8 cellular contexts compared by ENCODE assay signal in genomic region chr3:111668912-111669488, GRCh38. TPM values are rescaled to one million over a fixed set of nuclear protein-coding genes. Genes with fewer than 3 reads are reported as not detected.
A peak's percentile ranks its signal among the peaks of the same experiment; 100 is the strongest.
DNase-seq lines count a peak whose midpoint lies in the region; ATAC-seq, FAIRE-seq and TF ChIP-seq lines count a peak whose summit lies in the region.

No MANE protein-coding gene starts in this region.

- TF ChIP-seq CTCF in GM20000 (IDR thresholded peaks at IDR 0.05; ENCODE audit: extremely low read depth, missing control alignments): peak; percentile 62
- peak; percentile 80 for TF ChIP-seq CTCF in OCI-LY1 (IDR thresholded peaks at IDR 0.05; ENCODE audit: low read length)
- peak; percentile 62 for TF ChIP-seq CTCF in bronchial epithelial cell (IDR thresholded peaks at IDR 0.05; ENCODE audit: insufficient read depth, low read length, severe bottlenecking)
- peak; percentile 73 to 84 (median 77) for TF ChIP-seq CTCF in tibial nerve (IDR thresholded peaks at IDR 0.05)

- no peaks in the 10 kb centered on the region for H4K20me1 ChIP-seq in OCI-LY1 (ENCODE audit: insufficient read depth, low read length)

- H3F3A ChIP-seq in OCI-LY1 (ENCODE audit: insufficient read depth, low read length): 0 out of 2 replicates have a peak, but pooled peaks cover 3% of the 10 kb centered on the region

- peak; percentile 46 for DNase-seq in D341Med (ENCODE audit: low spot score)
- DNase-seq in GM20000 (ENCODE audit: low spot score): peak; percentile 36
- DNase-seq in bronchial epithelial cell (ENCODE audit: low read depth): peak; percentile 67
- DNase-seq in left colon: no peak
- no peak for DNase-seq in tibial nerve (ENCODE audit: low spot score in 2 of 2)
- no peak for DNase-seq in occipital lobe (lab: John Stamatoyannopoulos, UW)

- no peaks in the 10 kb centered on the region for H3K9me2 ChIP-seq in OCI-LY1 (ENCODE audit: low read depth, low read length)

- H3K9ac ChIP-seq in OCI-LY1 (ENCODE audit: low read length): no peak overlapping the region

- H3K36me3 ChIP-seq in OCI-LY1 (ENCODE audit: insufficient read depth, low read length) (no peaks in the 10 kb centered on the region), bronchial epithelial cell (ENCODE audit: control insufficient read depth, insufficient read depth, low read length) (no peaks in the 10 kb centered on the region), tibial nerve (no peaks in the 10 kb centered on the region)

- WGBS in tibial nerve, 2 donors: 16 to 19% methylated on average over 5 of the region's 5 CpGs

- no peak for FAIRE-seq in bronchial epithelial cell (lab: Jason Lieb, UNC)

- ATAC-seq in left colon: peak; percentile 89

- TF ChIP-seq RAD21 in Ishikawa (IDR thresholded peaks at IDR 0.05; ENCODE audit: low read depth): peak; percentile 79

- no peak overlapping the region for H3K4me3 ChIP-seq in OCI-LY1 (ENCODE audit: low read depth, low read length, poor library complexity, severe bottlenecking)
- H3K4me3 ChIP-seq in bronchial epithelial cell (ENCODE audit: low read depth, low read length): no peak overlapping the region
- no peak overlapping the region for H3K4me3 ChIP-seq in tibial nerve

- H3K4me1 ChIP-seq in OCI-LY1 (ENCODE audit: insufficient read depth, low read length, severe bottlenecking) (peaks cover 21% of the 10 kb centered on the region), tibial nerve (peaks cover 0 to 13% (median 2%) of the 10 kb centered on the region in 4 donors)

- H3K4me2 ChIP-seq in OCI-LY1 (ENCODE audit: low read length): no peak overlapping the region

- H3K27me3 ChIP-seq in OCI-LY1 (ENCODE audit: insufficient read depth, low read length) (no peaks in the 10 kb centered on the region), bronchial epithelial cell (ENCODE audit: control insufficient read depth, insufficient read depth, low read length) (no peaks in the 10 kb centered on the region), tibial nerve (no peaks in the 10 kb centered on the region)

- no peak overlapping the region for H2AFZ ChIP-seq in OCI-LY1 (ENCODE audit: low read length)

- no peaks in the 10 kb centered on the region for H3K79me2 ChIP-seq in OCI-LY1 (ENCODE audit: insufficient read depth, low read length)

- H3K27ac ChIP-seq in OCI-LY1 (ENCODE audit: low read depth, low read length, poor library complexity, severe bottlenecking) (no peak overlapping the region), tibial nerve (no peak overlapping the region)

- TF ChIP-seq EP300 in Ishikawa (IDR thresholded peaks at IDR 0.05; ENCODE audit: borderline replicate concordance) (no peak), tibial nerve (IDR thresholded peaks at IDR 0.05) (no peak)

- no peak for TF ChIP-seq POLR2A in tibial nerve (IDR thresholded peaks at IDR 0.05)

- intact Hi-C loops in left colon (cut with DNase I, micrococcal nuclease): loop anchor here in 1 of 2 donors (5.0 kb wide), 1 partner anchor 298 kb away; no protein-coding TSS in a partner anchor

- no peaks in the 10 kb centered on the region for H3K9me3 ChIP-seq in OCI-LY1 (ENCODE audit: low read length)
- no peaks in the 10 kb centered on the region for H3K9me3 ChIP-seq in tibial nerve

TF ChIP-seq in Ishikawa, 13 proteins besides CTCF, POLR2A, EP300 and RAD21:
- TF ChIP-seq REST (IDR thresholded peaks at IDR 0.05; ENCODE audit: low read depth) (no peak), TAF1 (IDR thresholded peaks at IDR 0.05; ENCODE audit: low read depth) (no peak), CEBPB (IDR thresholded peaks at IDR 0.05) (no peak)
TF ChIP-seq in Ishikawa: peak in this region for 0.

RNA-seq across cellular contexts. Expression of gene PLCXD2, which starts 5.5 kb away (rescaled TPM):
- total RNA-seq in bronchial epithelial cell (12.1 and 30.5 TPM in 2 replicates), left colon (1 to 10 TPM; 6.9 to 7.8 TPM), tibial nerve (under 1 TPM; 0.20 to 0.66 (median 0.36) TPM), occipital lobe (48.0 TPM)

Comparison
In these comparisons a context has a peak if more than half of its experiments do, and no peak if none do; other contexts are left out.
1. DNase-seq: peak in D341Med (single experiment), GM20000 (single experiment) and bronchial epithelial cell (single experiment); none in left colon (0 of 2), tibial nerve (0 of 2) and occipital lobe (single experiment).
2. Peak in every context shown above with its lines, with median percentiles within 50 percentile points of each other: CTCF ChIP-seq.